ENCODE assay signal across 1 cellular context in the genomic region with DNA sequence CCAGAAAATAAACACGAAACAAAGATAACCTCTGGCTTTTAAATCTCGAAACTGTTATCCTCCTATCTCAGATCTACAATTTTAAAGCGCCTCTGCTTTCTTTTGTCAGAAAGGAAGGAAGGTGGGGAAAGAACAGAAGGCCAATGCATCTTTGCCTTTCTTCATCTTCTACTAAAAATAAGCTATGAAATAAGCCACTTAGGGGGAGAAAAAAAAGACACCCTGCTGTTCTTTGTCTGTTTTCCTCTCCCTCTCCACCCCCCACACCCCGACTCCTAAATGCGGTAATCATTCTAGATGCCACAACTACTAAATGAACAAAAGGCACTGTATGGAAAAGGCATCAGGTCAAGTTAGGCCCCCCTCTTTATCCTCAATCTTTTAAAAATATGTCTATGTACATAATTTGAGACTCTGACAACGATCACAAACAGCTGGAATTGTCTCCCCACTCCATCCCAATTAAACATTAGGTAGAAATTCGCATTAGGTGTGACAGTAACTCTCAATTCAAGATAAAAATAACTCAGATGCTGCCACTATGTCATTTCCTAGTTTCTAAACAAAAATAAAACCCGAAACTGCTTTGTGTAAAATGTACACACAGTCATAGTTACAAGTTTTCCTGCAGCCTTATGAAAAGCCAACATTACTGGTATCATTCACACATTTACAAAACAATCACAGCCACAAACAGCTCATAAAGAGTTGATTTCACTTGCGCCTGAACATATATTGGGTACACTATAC.
A peak's percentile ranks its signal among the peaks of the same experiment; 100 is the strongest.
TF ChIP-seq lines count a peak whose summit lies in the region.

No MANE protein-coding gene starts in this region.

TF ChIP-seq in HEK293, 187 proteins besides CTCF, POLR2A, EP300 and RAD21 (continued from another document):
- TF ChIP-seq, protein P1, sequence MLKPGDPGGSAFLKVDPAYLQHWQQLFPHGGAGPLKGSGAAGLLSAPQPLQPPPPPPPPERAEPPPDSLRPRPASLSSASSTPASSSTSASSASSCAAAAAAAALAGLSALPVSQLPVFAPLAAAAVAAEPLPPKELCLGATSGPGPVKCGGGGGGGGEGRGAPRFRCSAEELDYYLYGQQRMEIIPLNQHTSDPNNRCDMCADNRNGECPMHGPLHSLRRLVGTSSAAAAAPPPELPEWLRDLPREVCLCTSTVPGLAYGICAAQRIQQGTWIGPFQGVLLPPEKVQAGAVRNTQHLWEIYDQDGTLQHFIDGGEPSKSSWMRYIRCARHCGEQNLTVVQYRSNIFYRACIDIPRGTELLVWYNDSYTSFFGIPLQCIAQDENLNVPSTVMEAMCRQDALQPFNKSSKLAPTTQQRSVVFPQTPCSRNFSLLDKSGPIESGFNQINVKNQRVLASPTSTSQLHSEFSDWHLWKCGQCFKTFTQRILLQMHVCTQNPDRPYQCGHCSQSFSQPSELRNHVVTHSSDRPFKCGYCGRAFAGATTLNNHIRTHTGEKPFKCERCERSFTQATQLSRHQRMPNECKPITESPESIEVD (tag by site-specific recombination; IDR thresholded peaks at IDR 0.05): peak; percentile 4; the same call in 1 of the 2 replicates
- TF ChIP-seq ZNF362 (tag by site-specific recombination; IDR thresholded peaks at IDR 0.05) (0 out of 2 replicates have a peak, but pooled peaks have one; percentile 25), ZNF354C (tag by site-specific recombination; IDR thresholded peaks at IDR 0.05; ENCODE audit: borderline replicate concordance, low read depth) (no peak), ZNF639 (tag by site-specific recombination; IDR thresholded peaks at IDR 0.05) (no peak), ZNF341 (tag by site-specific recombination; IDR thresholded peaks at IDR 0.05; ENCODE audit: low read depth) (peak; percentile 10; the same call in 1 of the 2 replicates), IKZF3 (tag by site-specific recombination; IDR thresholded peaks at IDR 0.05) (0 out of 2 replicates have a peak, but pooled peaks have one; percentile 46)
